Comparison of ENCODE assay signal across 8 cellular contexts in genomic region chr12:113334786-113335539, GRCh38. TPM values are rescaled to one million over a fixed set of nuclear protein-coding genes. Genes with fewer than 3 reads are reported as not detected.
A peak's percentile ranks its signal among the peaks of the same experiment; 100 is the strongest.
DNase-seq lines count a peak whose midpoint lies in the region; ATAC-seq and TF ChIP-seq lines count a peak whose summit lies in the region.

TSS of gene SLC8B1 (minus strand) at chr12:113335109. CDS start at chr12:113332878, 2,231 bp downstream.

- H2AFZ ChIP-seq in neural cell (ENCODE audit: low read depth, low read length): no peak within 1 kb of the TSS

- H3K27ac ChIP-seq in neural cell (ENCODE audit: low read length): no peak within 1 kb of the TSS

- no peak for TF ChIP-seq EP300 in neural cell (conservative IDR thresholded peaks at IDR 0.05; ENCODE audit: poor library complexity, severe bottlenecking)

- peak; percentile 50 for DNase-seq in DMS79 treated with DMSO at 0.1 percent for 48 hours (lab: John Stamatoyannopoulos, UW)
- DNase-seq in activated effector memory CD4-positive, alpha-beta T cell treated with anti-CD3 and anti-CD28 coated beads, Interleukin-2, amount 50 U/mL, for 16 hours: peak; percentile 96
- DNase-seq in fibroblast of the conjunctiva (ENCODE audit: low read depth): peak; percentile 57

- H3K9me2 ChIP-seq in neural cell (ENCODE audit: insufficient read depth, low read length): no peaks in the 10 kb centered on the region

- TF ChIP-seq RAD21 in neural cell (conservative IDR thresholded peaks at IDR 0.05): no peak

- TF ChIP-seq CTCF in neural cell (IDR thresholded peaks at IDR 0.05; ENCODE audit: poor library complexity, severe bottlenecking): no peak

- H3K9me3 ChIP-seq in neural cell (ENCODE audit: low read length): no peaks in the 10 kb centered on the region

- H3K9ac ChIP-seq in neural cell (ENCODE audit: low read length): peak within 1 kb of the TSS; percentile 12

- no peaks in the 10 kb centered on the region for H3K9me3 Mint-ChIP-seq in IgD-negative memory B cell
- H3K9me3 Mint-ChIP-seq in stimulated activated naive CD8-positive, alpha-beta T cell treated with anti-CD3 and anti-CD28 coated beads, Interleukin-15, Interleukin-2, amounts not matched to agents 100 ng/mL and 50 ng/mL, for 24 hours: no peaks in the 10 kb centered on the region

- peaks cover 6 to 19% (median 14%) of the 10 kb centered on the region in 3 donors for H3K4me1 Mint-ChIP-seq in IgD-negative memory B cell
- H3K4me1 Mint-ChIP-seq in stimulated activated naive CD8-positive, alpha-beta T cell treated with anti-CD3 and anti-CD28 coated beads, Interleukin-15, Interleukin-2, amounts not matched to agents 100 ng/mL and 50 ng/mL, for 24 hours (ENCODE audit: low read depth): peaks cover 23% of the 10 kb centered on the region

- ATAC-seq in GM21526 (IDR thresholded peaks at IDR 0.05; ENCODE audit: low FRiP score, unreplicated experiment): peak; percentile 91

- peak within 1 kb of the TSS; percentile 66 for H3K4me3 ChIP-seq in neural cell (ENCODE audit: low read length)

- H3K27me3 ChIP-seq in neural cell (ENCODE audit: insufficient read depth, low read depth, low read length): peaks cover 26% of the 10 kb centered on the region

- peak within 1 kb of the TSS; percentile 80 to 96 (median 93) for H3K4me3 Mint-ChIP-seq in IgD-negative memory B cell
- H3K4me3 Mint-ChIP-seq in stimulated activated naive CD8-positive, alpha-beta T cell treated with anti-CD3 and anti-CD28 coated beads, Interleukin-15, Interleukin-2, amounts not matched to agents 100 ng/mL and 50 ng/mL, for 24 hours: peak within 1 kb of the TSS; percentile 98

- H3K4me2 ChIP-seq in neural cell (ENCODE audit: low read length): no peak within 1 kb of the TSS

- no peaks in the 10 kb centered on the region for H3K79me2 ChIP-seq in neural cell (replicated peaks; ENCODE audit: insufficient read depth, low read length)

- H3K36me3 ChIP-seq in neural cell (ENCODE audit: insufficient read depth, low read length): no peaks in the 10 kb centered on the region

- no peaks in the 10 kb centered on the region for H4K20me1 ChIP-seq in neural cell (ENCODE audit: insufficient read depth)

- H3K27me3 Mint-ChIP-seq in IgD-negative memory B cell: no peaks in the 10 kb centered on the region
- no peaks in the 10 kb centered on the region for H3K27me3 Mint-ChIP-seq in stimulated activated naive CD8-positive, alpha-beta T cell treated with anti-CD3 and anti-CD28 coated beads, Interleukin-15, Interleukin-2, amounts not matched to agents 100 ng/mL and 50 ng/mL, for 24 hours

- peaks cover 3% of the 10 kb centered on the region for H3K36me3 Mint-ChIP-seq in IgD-negative memory B cell
- H3K36me3 Mint-ChIP-seq in stimulated activated naive CD8-positive, alpha-beta T cell treated with anti-CD3 and anti-CD28 coated beads, Interleukin-15, Interleukin-2, amounts not matched to agents 100 ng/mL and 50 ng/mL, for 24 hours (ENCODE audit: low read depth): peaks cover 21% of the 10 kb centered on the region

- TF ChIP-seq POLR2A in Raji (IDR thresholded peaks at IDR 0.05; ENCODE audit: insufficient read depth, low read depth, low read length): peak; percentile 54

- H3F3A ChIP-seq in neural cell (ENCODE audit: insufficient read depth, low read length, poor library complexity, severe bottlenecking): no peaks in the 10 kb centered on the region

- H3K27ac Mint-ChIP-seq in IgD-negative memory B cell: peak within 1 kb of the TSS in 2 of 3 donors; percentile 71 to 94
- H3K27ac Mint-ChIP-seq in stimulated activated naive CD8-positive, alpha-beta T cell treated with anti-CD3 and anti-CD28 coated beads, Interleukin-15, Interleukin-2, amounts not matched to agents 100 ng/mL and 50 ng/mL, for 24 hours: peak within 1 kb of the TSS; percentile 88

TF ChIP-seq in neural cell, 6 proteins besides CTCF, POLR2A, EP300 and RAD21:
- TF ChIP-seq MXI1 (conservative IDR thresholded peaks at IDR 0.05; ENCODE audit: poor library complexity, severe bottlenecking) (no peak), SMC3 (conservative IDR thresholded peaks at IDR 0.05; ENCODE audit: poor library complexity) (no peak), POLR2AphosphoS5 (IDR thresholded peaks at IDR 0.05) (no peak), TAF1 (IDR thresholded peaks at IDR 0.05; ENCODE audit: low read depth) (no peak), EZH2 (IDR thresholded peaks at IDR 0.05; ENCODE audit: borderline replicate concordance, insufficient read depth, low read length, poor library complexity, severe bottlenecking) (no peak), REST (IDR thresholded peaks at IDR 0.05; ENCODE audit: borderline replicate concordance) (no peak)

RNA-seq across cellular contexts. Expression of gene SLC8B1, which starts in this region (rescaled TPM):
- polyA plus RNA-seq in IgD-negative memory B cell: 12.1 TPM
- polyA plus RNA-seq in neural cell: 1.1 TPM in 2 replicates
- polyA minus RNA-seq in neural cell: 0.58 and 1.2 TPM in 2 replicates
